8 cellular contexts compared by ENCODE assay signal in the genomic region with DNA sequence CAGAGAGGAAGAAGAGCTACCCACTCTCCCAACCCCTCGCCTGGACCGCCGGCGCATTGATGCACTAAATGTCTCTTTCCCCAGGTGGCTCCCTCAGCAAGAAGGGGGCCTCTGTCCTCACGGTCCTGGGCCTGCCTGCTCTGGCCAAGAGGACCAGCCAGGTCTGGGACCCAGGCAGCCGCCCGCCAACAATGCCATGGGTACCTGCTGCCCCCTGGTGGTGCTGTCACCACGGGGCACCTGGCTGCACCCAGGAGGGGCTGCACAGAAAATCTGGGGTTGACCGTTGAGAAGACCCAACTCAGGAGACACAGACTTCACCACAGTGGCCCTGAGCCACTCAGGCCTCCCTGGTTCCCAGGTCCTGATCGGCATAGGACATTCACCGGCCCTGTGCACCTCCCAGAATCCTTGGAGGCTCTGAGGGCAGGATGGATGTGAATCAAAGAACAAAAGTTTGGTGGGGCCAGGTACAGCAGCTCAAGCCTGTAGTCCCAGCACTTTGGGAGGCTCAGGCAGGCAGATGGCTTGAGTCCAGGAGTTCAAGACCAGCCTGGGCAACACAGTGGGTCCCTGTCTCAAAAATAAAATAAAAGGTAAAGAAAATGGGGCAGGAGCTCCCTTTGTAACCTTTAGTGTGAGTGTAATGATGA. TPM values are rescaled to one million over a fixed set of nuclear protein-coding genes. Genes with fewer than 3 reads are reported as not detected.
DNase-seq lines count a peak whose midpoint lies in the region; ATAC-seq and TF ChIP-seq lines count a peak whose summit lies in the region.

No MANE protein-coding gene starts in this region.

- no peak overlapping the region for H3K4me3 ChIP-seq in AG04450 (ENCODE audit: low read depth, low read length)
- no peak overlapping the region for H3K4me3 ChIP-seq in choroid plexus epithelial cell (ENCODE audit: low read depth, low read length)
- H3K4me3 ChIP-seq in lower leg skin (ENCODE audit: low read depth, poor library complexity, severe bottlenecking), result no peak overlapping the region

- TF ChIP-seq POLR2A in lower leg skin (IDR thresholded peaks at IDR 0.05), result no peak

- no peaks in the 10 kb centered on the region for H3K9me3 Mint-ChIP-seq in activated CD4-positive, alpha-beta T cell treated with anti-CD3 and anti-CD28 coated beads, Interleukin-2, amount 10 ng/mL, durations not matched to agents 7 days and 5 days

- H3K4me3 Mint-ChIP-seq in activated CD4-positive, alpha-beta T cell treated with anti-CD3 and anti-CD28 coated beads, Interleukin-2, amount 10 ng/mL, durations not matched to agents 7 days and 5 days, result peak overlapping the region; percentile 22

- CTCF ChIA-PET in AG04450 (lab: Charles Lee), result interaction anchor here (0.6 to 5.3 kb wide), 27 partner anchors 14 to 1287 kb away, joined by 3 to 119 read pairs (median 4); partner anchors contain the start of gene BRD3OS
- CTCF ChIA-PET in activated CD4-positive, alpha-beta T cell treated with anti-CD3 and anti-CD28 coated beads, Interleukin-2, amount 10 ng/mL, durations not matched to agents 7 days and 5 days (lab: Charles Lee), result interaction anchor here (0.6 to 3.9 kb wide), 9 partner anchors 14 to 212 kb away, joined by 3 to 30 read pairs (median 4); no protein-coding TSS in a partner anchor

- TF ChIP-seq CTCF in AG04450 (IDR thresholded peaks at IDR 0.05; ENCODE audit: low read depth, low read length), result peak; percentile 99
- TF ChIP-seq CTCF in choroid plexus epithelial cell (conservative IDR thresholded peaks at IDR 0.05; ENCODE audit: low read depth, low read length), result peak; percentile 99
- peak in 1 of 3 donors; percentile 97 for TF ChIP-seq CTCF in lower leg skin (IDR thresholded peaks at IDR 0.05)

- 3 to 6% methylated on average over 8 to 11 of the region's 11 CpGs for WGBS in lower leg skin, 2 donors

- POLR2A ChIA-PET in AG04450 (lab: Yijun Ruan, JAX), result interaction anchor here (1.4 kb wide), 1 partner anchor 212 kb away, joined by 4 read pairs; no protein-coding TSS in a partner anchor
- POLR2A ChIA-PET in activated CD4-positive, alpha-beta T cell treated with anti-CD3 and anti-CD28 coated beads, Interleukin-2, amount 10 ng/mL, durations not matched to agents 7 days and 5 days (lab: Charles Lee), result no interaction called here

- no peaks in the 10 kb centered on the region; the same call in 1 of the 2 replicates for H3K9me3 ChIP-seq in AG04450 (ENCODE audit: control insufficient read depth, insufficient read depth, low read length)

- H3K27me3 Mint-ChIP-seq in activated CD4-positive, alpha-beta T cell treated with anti-CD3 and anti-CD28 coated beads, Interleukin-2, amount 10 ng/mL, durations not matched to agents 7 days and 5 days, result peaks cover 17% of the 10 kb centered on the region

- ATAC-seq in GM19035 (IDR thresholded peaks at IDR 0.05; ENCODE audit: unreplicated experiment) (peak; percentile 26), GM18519 (IDR thresholded peaks at IDR 0.05; ENCODE audit: low FRiP score, unreplicated experiment) (no peak)

- H3K4me1 Mint-ChIP-seq in activated CD4-positive, alpha-beta T cell treated with anti-CD3 and anti-CD28 coated beads, Interleukin-2, amount 10 ng/mL, durations not matched to agents 7 days and 5 days, result peaks cover 2% of the 10 kb centered on the region

- peaks cover 4% of the 10 kb centered on the region for H3K27me3 ChIP-seq in AG04450 (ENCODE audit: control insufficient read depth, insufficient read depth, low read length)

- no peaks in the 10 kb centered on the region for H3K36me3 Mint-ChIP-seq in activated CD4-positive, alpha-beta T cell treated with anti-CD3 and anti-CD28 coated beads, Interleukin-2, amount 10 ng/mL, durations not matched to agents 7 days and 5 days (ENCODE audit: low read depth)

- H3K27ac Mint-ChIP-seq in activated CD4-positive, alpha-beta T cell treated with anti-CD3 and anti-CD28 coated beads, Interleukin-2, amount 10 ng/mL, durations not matched to agents 7 days and 5 days, result no peak overlapping the region

- no peak for DNase-seq in AG04450 (ENCODE audit: low read depth, low spot score)
- DNase-seq in NCI-H226, result peak; percentile 43
- peak; percentile 76 for DNase-seq in activated CD4-positive, alpha-beta T cell treated with anti-CD3 and anti-CD28 coated beads, Interleukin-2, amount 10 ng/mL, durations not matched to agents 7 days and 5 days
- peak; percentile 72 for DNase-seq in choroid plexus epithelial cell (ENCODE audit: low read depth)
- DNase-seq in lower leg skin (ENCODE audit: low spot score in 2 of 2), result peak; percentile 61 to 94
- peak; percentile 67 for DNase-seq in stimulated activated CD8-positive, alpha-beta memory T cell treated with anti-CD3 and anti-CD28 coated beads, Interleukin-12 subunit alpha, Interleukin-12 subunit beta, amount 100 ng/mL, for 1 hour (ENCODE audit: low read depth)

- H3K27ac ChIP-seq in AG04450 (ENCODE audit: low read depth, low read length), result no peak overlapping the region

- intact Hi-C loops in lower leg skin (cut with DNase I; ENCODE audit: low total_unique reads), result no loop called here

RNA-seq across cellular contexts. Expression of gene VAV2, which starts 2.4 kb away (rescaled TPM):
- polyA plus RNA-seq in AG04450 (2011; rRNA removed), result 9.0 and 10.7 TPM in 2 replicates
- 19.7 and 27.4 TPM in 2 replicates for polyA minus RNA-seq in AG04450 (2011; rRNA and poly(A)+ RNA removed)
- total RNA-seq in activated CD4-positive, alpha-beta T cell treated with anti-CD3 and anti-CD28 coated beads, Interleukin-2, amount 10 ng/mL, durations not matched to agents 7 days and 5 days, result 1 to 10 TPM; 6.2 TPM
- total RNA-seq in lower leg skin, result 1 to 10 TPM; 6.8 to 9.1 (median 7.5) TPM

RNA-seq across cellular contexts. Expression of gene BRD3OS, which starts 30.8 kb away (rescaled TPM):
- 20.2 and 20.3 TPM in 2 replicates for polyA plus RNA-seq in AG04450 (2011; rRNA removed)
- polyA minus RNA-seq in AG04450 (2011; rRNA and poly(A)+ RNA removed), result 12.8 and 14.1 TPM in 2 replicates
- 10 to 100 TPM; 11.1 to 12.9 TPM for total RNA-seq in activated CD4-positive, alpha-beta T cell treated with anti-CD3 and anti-CD28 coated beads, Interleukin-2, amount 10 ng/mL, durations not matched to agents 7 days and 5 days
- total RNA-seq in lower leg skin, result 10 to 100 TPM in 1 of 4 donors, 1 to 10 TPM in 3; 2.5 to 11.0 (median 6.4) TPM
